In the genomic region with DNA sequence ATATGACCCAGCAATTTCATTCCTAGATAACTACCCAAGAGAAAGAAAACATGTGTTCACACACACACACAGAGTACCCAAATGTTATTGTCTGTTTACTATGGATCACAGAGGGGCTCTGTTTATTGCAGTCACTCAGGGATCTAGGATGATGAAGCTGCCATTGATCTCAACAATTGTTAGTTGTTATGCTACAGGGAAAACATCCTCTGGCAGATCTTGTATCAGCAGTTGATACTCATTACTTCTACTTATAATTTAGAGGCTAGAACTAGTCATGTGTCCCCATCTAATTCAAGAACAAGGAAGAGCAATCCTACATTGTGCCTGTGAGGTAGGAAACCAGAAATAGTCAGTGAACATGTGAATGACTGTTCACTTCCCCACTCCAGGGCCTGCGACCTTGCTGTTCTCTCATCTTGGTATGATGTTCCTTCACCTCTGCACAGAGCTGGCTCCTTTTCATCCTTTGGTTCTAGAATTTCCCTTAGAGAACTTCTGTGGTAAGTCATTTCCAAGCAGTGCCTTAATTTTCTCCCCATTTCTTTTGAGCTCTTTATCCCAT, we compare ENCODE assay signal across 15 cellular contexts. TPM values are rescaled to one million over a fixed set of nuclear protein-coding genes. Genes with fewer than 3 reads are reported as not detected.
DNase-seq lines count a peak whose midpoint lies in the region; ATAC-seq and TF ChIP-seq lines count a peak whose summit lies in the region.
"Had no signal": no experiment of that assay in that cellular context is flagged by ENCODE, and none has a peak within 500 bp of the region (broad histone marks: within the 10 kb centered on the region; RNA-seq: fewer than 3 reads in every experiment).

No MANE protein-coding gene starts in this region.

- H3K4me3 Mint-ChIP-seq in stimulated activated memory B cell treated with anti-CD40 and anti-IgM and Interleukin-4, amounts not matched to agents 10 μg/mL and 1 μg/mL and 100 μg/mL, for 72 hours, result no peak overlapping the region
- H3K4me3 Mint-ChIP-seq: CD4-positive, alpha-beta memory T cell; GM23338 had no signal

- ATAC-seq in stimulated activated memory B cell treated with anti-CD40 and anti-IgM and Interleukin-4, amounts not matched to agents 10 μg/mL and 1 μg/mL and 100 μg/mL, for 72 hours, result no peak
- no peak for ATAC-seq in HG03175 (IDR thresholded peaks at IDR 0.05; ENCODE audit: unreplicated experiment)
- ATAC-seq: GM23338, HepG2 had no signal

- no peaks in the 10 kb centered on the region for H3K9me3 Mint-ChIP-seq in stimulated activated memory B cell treated with anti-CD40 and anti-IgM and Interleukin-4, amounts not matched to agents 10 μg/mL and 1 μg/mL and 100 μg/mL, for 72 hours
- H3K9me3 Mint-ChIP-seq: GM23338 had no signal

- DNase-seq in dorsolateral prefrontal cortex (no peak), midbrain (lab: John Stamatoyannopoulos, UW) (peak; percentile 46), MM.1S (no peak)
- DNase-seq: BE2C; CD4-positive, alpha-beta memory T cell; DMS79 treated with DMSO at 0.1 percent for 48 hours; EL; H7 had no signal

- TF ChIP-seq CTCF in dorsolateral prefrontal cortex (IDR thresholded peaks at IDR 0.05 in 54 of 56, conservative IDR thresholded peaks at IDR 0.05 in 2 of 56; ENCODE audit: low read depth in 1 of 56, partially characterized antibody in 56 of 56) (peak in 1 of 56 donors; percentile 8), MM.1S (IDR thresholded peaks at IDR 0.05; ENCODE audit: low read length) (no peak)

- H3K4me1 ChIP-seq in MM.1S (ENCODE audit: low read length), result no peaks in the 10 kb centered on the region
- H3K4me1 ChIP-seq: BE2C had no signal

- H2AFZ ChIP-seq in MM.1S (ENCODE audit: low read length), result no peak overlapping the region
- H2AFZ ChIP-seq: GM23338 had no signal

- no peak overlapping the region for H3K9ac ChIP-seq in MM.1S (ENCODE audit: low read length)

- no peaks in the 10 kb centered on the region for H3K4me1 Mint-ChIP-seq in stimulated activated memory B cell treated with anti-CD40 and anti-IgM and Interleukin-4, amounts not matched to agents 10 μg/mL and 1 μg/mL and 100 μg/mL, for 72 hours
- H3K4me1 Mint-ChIP-seq: CD4-positive, alpha-beta memory T cell; GM23338 had no signal

- H3K79me2 ChIP-seq in MM.1S (ENCODE audit: low read length), result no peaks in the 10 kb centered on the region

- H3K36me3 ChIP-seq in MM.1S (replicated peaks; ENCODE audit: insufficient read depth, low read length), result no peaks in the 10 kb centered on the region
- H3K36me3 ChIP-seq: BE2C had no signal

- peak overlapping the region in 48 of 59 donors; percentile 3 to 62 (median 33) for H3K4me3 ChIP-seq in dorsolateral prefrontal cortex
- no peak overlapping the region for H3K4me3 ChIP-seq in MM.1S (ENCODE audit: low read length)
- H3K4me3 ChIP-seq: GM23338 had no signal

- H3K9me3 ChIP-seq in MM.1S (replicated peaks; ENCODE audit: insufficient read depth, low read length), result no peaks in the 10 kb centered on the region
- H3K9me3 ChIP-seq: BE2C had no signal

- H3K27ac ChIP-seq in angular gyrus (ENCODE audit: low read depth, low read length) (peak overlapping the region; percentile 70), dorsolateral prefrontal cortex (peak overlapping the region in 53 of 59 donors; percentile 4 to 94 (median 81)), temporal lobe (ENCODE audit: low read depth, low read length) (peak overlapping the region; percentile 85), MM.1S (ENCODE audit: low read length) (no peak overlapping the region)
- H3K27ac ChIP-seq: C4-2B had no signal

- no peak overlapping the region for H3K4me2 ChIP-seq in MM.1S (ENCODE audit: low read depth, low read length)
- H3K4me2 ChIP-seq: GM23338 had no signal

- no peaks in the 10 kb centered on the region for H4K20me1 ChIP-seq in MM.1S (ENCODE audit: insufficient read depth, low read length)

- H3K27me3 Mint-ChIP-seq in stimulated activated memory B cell treated with anti-CD40 and anti-IgM and Interleukin-4, amounts not matched to agents 10 μg/mL and 1 μg/mL and 100 μg/mL, for 72 hours, result peaks cover 14% of the 10 kb centered on the region

- H3K27me3 ChIP-seq in dorsolateral prefrontal cortex (no peaks in the 10 kb centered on the region), MM.1S (replicated peaks; ENCODE audit: insufficient read depth, low read length) (no peaks in the 10 kb centered on the region)
- H3K27me3 ChIP-seq: BE2C had no signal

- H3K9me2 ChIP-seq in MM.1S (replicated peaks; ENCODE audit: insufficient read depth, low read length), result no peaks in the 10 kb centered on the region

- H3K36me3 Mint-ChIP-seq in stimulated activated memory B cell treated with anti-CD40 and anti-IgM and Interleukin-4, amounts not matched to agents 10 μg/mL and 1 μg/mL and 100 μg/mL, for 72 hours, result no peaks in the 10 kb centered on the region
- H3K36me3 Mint-ChIP-seq: CD4-positive, alpha-beta memory T cell had no signal

- no peaks in the 10 kb centered on the region for H3F3A ChIP-seq in MM.1S (ENCODE audit: insufficient read depth, low read length)

- intact Hi-C loops in dorsolateral prefrontal cortex (cut with DNase I), result loop anchor here in 1 of 2 donors (10.0 kb wide), 1 partner anchor 130 kb away; no protein-coding TSS in a partner anchor

- no peak overlapping the region for H3K27ac Mint-ChIP-seq in stimulated activated memory B cell treated with anti-CD40 and anti-IgM and Interleukin-4, amounts not matched to agents 10 μg/mL and 1 μg/mL and 100 μg/mL, for 72 hours
- H3K27ac Mint-ChIP-seq: CD4-positive, alpha-beta memory T cell; GM23338 had no signal

RNA-seq across cellular contexts. Expression of gene NMUR2, which starts 30.3 kb away (rescaled TPM):
- total RNA-seq in dorsolateral prefrontal cortex, result 1 to 10 TPM in 21 of 120 experiments, under 1 TPM in 70, not detected in 29; 0.21 to 2.6 (median 0.60) TPM
- total RNA-seq in temporal lobe, result not detected
- total RNA-seq: CD4-positive, alpha-beta memory T cell; GM23338; H7; HepG2 had no signal
